Comparison of ENCODE assay signal across 8 cellular contexts in the genomic region with DNA sequence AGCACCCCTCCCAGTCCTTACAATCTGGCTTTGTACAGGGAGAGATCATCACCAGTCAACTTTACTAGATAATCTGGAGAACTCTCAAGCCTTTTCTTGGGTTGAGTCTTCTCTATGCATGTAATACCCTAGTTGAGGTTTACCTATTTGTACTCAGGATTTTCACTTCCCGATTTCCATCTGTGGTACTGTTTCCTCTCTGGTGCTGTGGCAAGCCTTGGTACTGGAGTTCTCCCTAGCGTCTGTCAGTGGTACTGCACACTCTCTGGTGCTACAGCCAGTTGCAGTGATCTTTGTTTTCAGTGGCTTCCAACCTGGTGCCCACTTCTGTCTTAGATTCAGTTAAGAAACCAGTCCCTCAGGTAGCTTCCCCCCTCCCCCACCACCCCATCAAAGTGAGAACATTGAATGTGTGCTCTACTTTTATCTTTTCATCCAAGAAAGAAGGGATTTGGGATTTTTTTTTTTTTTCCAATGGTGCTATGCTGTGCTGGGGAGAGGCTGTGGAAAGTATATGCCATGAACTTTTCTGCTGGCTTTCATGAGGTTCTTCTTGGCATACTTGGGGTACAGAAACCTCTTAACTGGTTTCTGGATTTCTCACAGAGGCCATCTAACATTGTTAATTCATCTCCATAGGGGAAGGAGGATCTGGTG.
DNase-seq lines count a peak whose midpoint lies in the region; ATAC-seq, FAIRE-seq and TF ChIP-seq lines count a peak whose summit lies in the region.

No MANE protein-coding gene starts in this region.

- dilution Hi-C loops in keratinocyte (cut with MboI; ENCODE audit: extremely low pct_ligation_motif_present, low sequenced_read_pairs): no loop called here

- no peaks in the 10 kb centered on the region for H3K9me3 ChIP-seq in keratinocyte (ENCODE audit: control insufficient read depth, low read depth, low read length)

- peak overlapping the region; percentile 69 for H3K27ac ChIP-seq in keratinocyte (ENCODE audit: control insufficient read depth, insufficient read depth, low read length)

- DNase-seq in GF-D8 (lab: John Stamatoyannopoulos, UW) (peak; percentile 27), HuH-7 (ENCODE audit: low spot score) (peak; percentile 45), T-helper 9 cell (peak; percentile 56), astrocyte of the spinal cord (ENCODE audit: low read depth, low spot score) (peak; percentile 42), keratinocyte (ENCODE audit: low read depth, low spot score) (peak; percentile 17), DMS153 (lab: John Stamatoyannopoulos, UW) (no peak)
- peak; percentile 45 for DNase-seq in stimulated activated CD8-positive, alpha-beta memory T cell treated with anti-CD3 and anti-CD28 coated beads, Interleukin-12 subunit alpha, Interleukin-12 subunit beta, amount 100 ng/mL, for 1 hour (ENCODE audit: low read depth)

- in situ Hi-C loops in astrocyte of the spinal cord (cut with HindIII; ENCODE audit: low sequenced_read_pairs): no loop called here

- H3K4me3 ChIP-seq in astrocyte of the spinal cord (ENCODE audit: low read depth, low read length) (no peak overlapping the region), keratinocyte (ENCODE audit: control insufficient read depth in 2 of 3, extremely low read depth in 1 of 3, insufficient read depth in 2 of 3, low read depth in 1 of 3, low read length in 3 of 3) (no peak overlapping the region)

- no peaks in the 10 kb centered on the region for H3K9me1 ChIP-seq in keratinocyte (ENCODE audit: control insufficient read depth, extremely low read depth, insufficient read depth, low read length)

- no peaks in the 10 kb centered on the region for H3K79me2 ChIP-seq in keratinocyte (ENCODE audit: control insufficient read depth, insufficient read depth, low read length)

- TF ChIP-seq CTCF in astrocyte of the spinal cord (IDR thresholded peaks at IDR 0.05; ENCODE audit: low read depth, low read length): peak; percentile 87
- TF ChIP-seq CTCF in keratinocyte (optimal IDR thresholded peaks at IDR 0.05 in 1 of 3, IDR thresholded peaks at IDR 0.05 in 1 of 3, conservative IDR thresholded peaks at IDR 0.05 in 1 of 3; ENCODE audit: extremely low read depth in 1 of 3, insufficient read depth in 2 of 3, low read length in 3 of 3): peak; percentile 82 to 96 (median 84)

- H3K4me1 ChIP-seq in keratinocyte (ENCODE audit: control insufficient read depth, extremely low read depth, insufficient read depth, low read length): peaks cover 21% of the 10 kb centered on the region

- peak; percentile 98 for ATAC-seq in GM21576 (IDR thresholded peaks at IDR 0.05; ENCODE audit: unreplicated experiment)

- no peak overlapping the region for H3K9ac ChIP-seq in keratinocyte (ENCODE audit: control insufficient read depth, extremely low read depth, insufficient read depth, low read length)

- H2AFZ ChIP-seq in keratinocyte (ENCODE audit: control insufficient read depth, low read length): peak overlapping the region; percentile 70

- peak overlapping the region; percentile 22 for H3K4me2 ChIP-seq in keratinocyte (ENCODE audit: control insufficient read depth, extremely low read depth, insufficient read depth, low read depth, low read length)

- peak; percentile 98 for FAIRE-seq in keratinocyte (lab: Jason Lieb, UNC)

- H3K27me3 ChIP-seq in keratinocyte (ENCODE audit: control insufficient read depth, extremely low read depth, insufficient read depth, low read length): no peaks in the 10 kb centered on the region

- no peaks in the 10 kb centered on the region for H3K36me3 ChIP-seq in keratinocyte (ENCODE audit: control insufficient read depth in 2 of 2, extremely low read depth in 1 of 2, insufficient read depth in 2 of 2, low read length in 2 of 2)

- H4K20me1 ChIP-seq in keratinocyte (ENCODE audit: control insufficient read depth, extremely low read depth, insufficient read depth, low read length): no peaks in the 10 kb centered on the region
